25 cellular contexts compared by ENCODE assay signal in the genomic region with DNA sequence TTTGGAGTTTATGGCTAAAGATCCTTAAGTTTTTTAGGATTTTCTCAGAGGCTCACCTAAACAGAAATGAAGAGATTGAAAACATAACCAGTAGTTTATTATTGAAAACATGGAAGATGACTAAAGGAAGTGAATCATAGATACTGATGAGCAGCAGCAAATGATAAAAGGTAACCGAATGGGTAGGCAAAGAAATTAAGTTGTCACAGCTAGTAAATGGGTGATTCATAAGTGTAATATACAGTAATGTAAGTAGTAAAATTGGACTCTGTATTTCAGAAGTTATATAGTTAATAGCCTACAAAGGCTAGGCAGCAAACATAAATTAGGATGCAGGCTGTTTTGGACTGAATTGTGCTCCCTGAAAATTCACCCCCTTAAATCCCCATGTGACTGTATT.
"Had no signal": no experiment of that assay in that cellular context is flagged by ENCODE, and none has a peak within 500 bp of the region (broad histone marks: within the 10 kb centered on the region; RNA-seq: fewer than 3 reads in every experiment).

No MANE protein-coding gene starts in this region.

- H3K36me3 Mint-ChIP-seq: activated CD4-positive, alpha-beta memory T cell treated with anti-CD3 and anti-CD28 coated beads for 36 hours; brain had no signal

- ATAC-seq: K562, T-helper 17 cell had no signal

- H3K4me1 Mint-ChIP-seq: activated CD4-positive, alpha-beta T cell treated with anti-CD3 and anti-CD28 coated beads, Interleukin-2, amount 10 ng/mL, durations not matched to agents 24 days and 14 days; T-helper 17 cell had no signal

- H3K4me3 ChIP-seq: K562, PC-9 had no signal

- H3K27ac Mint-ChIP-seq: activated CD4-positive, alpha-beta memory T cell treated with anti-CD3 and anti-CD28 coated beads for 36 hours; activated CD4-positive, alpha-beta T cell treated with anti-CD3 and anti-CD28 coated beads, Interleukin-2, amount 10 ng/mL, durations not matched to agents 24 days and 14 days; activated naive CD8-positive, alpha-beta T cell; activated T-helper 1 cell treated with anti-CD3 and anti-CD28 coated beads, Interleukin-12 subunit alpha, Interleukin-12 subunit beta, Interleukin-2, Interleukin-4 antibody, amounts not matched to agents 30 ng/mL and 10 ng/mL and 1 ng/mL, durations not matched to agents 14 hours and 24 hours and 36 hours; brain; T-helper 17 cell; WTC11 had no signal

- H3K4me3 Mint-ChIP-seq: activated CD4-positive, alpha-beta memory T cell treated with anti-CD3 and anti-CD28 coated beads for 36 hours; activated CD4-positive, alpha-beta T cell treated with anti-CD3 and anti-CD28 coated beads, Interleukin-2, amount 10 ng/mL, durations not matched to agents 24 days and 14 days; activated naive CD8-positive, alpha-beta T cell; activated T-helper 1 cell treated with anti-CD3 and anti-CD28 coated beads, Interleukin-12 subunit alpha, Interleukin-12 subunit beta, Interleukin-2, Interleukin-4 antibody, amounts not matched to agents 30 ng/mL and 10 ng/mL and 1 ng/mL, durations not matched to agents 14 hours and 24 hours and 36 hours; brain; T-helper 17 cell; WTC11 had no signal

- H3K27me3 Mint-ChIP-seq: activated CD4-positive, alpha-beta memory T cell treated with anti-CD3 and anti-CD28 coated beads for 36 hours; activated CD4-positive, alpha-beta T cell treated with anti-CD3 and anti-CD28 coated beads, Interleukin-2, amount 10 ng/mL, durations not matched to agents 24 days and 14 days; activated naive CD8-positive, alpha-beta T cell; T-helper 17 cell had no signal

- H3K27ac ChIP-seq: PC-9 had no signal

- DNase-seq: activated CD4-positive, alpha-beta memory T cell treated with anti-CD3 and anti-CD28 coated beads for 36 hours; activated CD4-positive, alpha-beta T cell treated with anti-CD3 and anti-CD28 coated beads, Interleukin-2, amount 10 ng/mL, durations not matched to agents 24 days and 14 days; activated CD4-positive, CD25-positive, alpha-beta regulatory T cell treated with anti-CD3 and anti-CD28 coated beads, Interleukin-2, amount 50 U/mL, for 72 hours; activated CD8-positive, alpha-beta memory T cell treated with anti-CD3 and anti-CD28 coated beads, Interleukin-2, amount 50 U/mL, for 4 hours; activated effector memory CD4-positive, alpha-beta T cell treated with Interleukin-2 at 50 U/mL for 16 hours; activated naive CD4-positive, alpha-beta T cell; cerebellar nuclear complex; Karpas-422; MM.1S; NCI-H1105; NCI-H1436; NCI-H1694 treated with DMSO at 0.1 percent for 48 hours; NCI-H2029 treated with DMSO at 0.1 percent for 48 hours; NCI-H345; NCI-H510A treated with DMSO at 0.1 percent for 48 hours; NCI-H69; PC-9; SIG-M5; T-helper 17 cell; T-helper 9 cell had no signal
